1 cellular context compared by ENCODE assay signal in genomic region chr2:73989972-73990371, GRCh38.
TF ChIP-seq lines count a peak whose summit lies in the region.

No MANE protein-coding gene starts in this region.

TF ChIP-seq in K562, 482 proteins besides CTCF, POLR2A, EP300 and RAD21 (continued from another document):
- TF ChIP-seq MIER1 (IDR thresholded peaks at IDR 0.05; ENCODE audit: low read depth) (no peak), TBL1XR1 (IDR thresholded peaks at IDR 0.05; ENCODE audit: low read length in 2 of 2) (no peak), RBM25 (IDR thresholded peaks at IDR 0.05; ENCODE audit: low read depth, low read length, severe bottlenecking) (peak; percentile 12), SAP30 (IDR thresholded peaks at IDR 0.05; ENCODE audit: borderline replicate concordance, insufficient read depth, low read depth, low read length, poor library complexity, severe bottlenecking) (no peak), FOXA3 (CRISPR knock-in tag; conservative IDR thresholded peaks at IDR 0.05 in 1 of 2, IDR thresholded peaks at IDR 0.05 in 1 of 2) (no peak), ELF4 (CRISPR knock-in tag; IDR thresholded peaks at IDR 0.05) (no peak), GABPA (tag; conservative IDR thresholded peaks at IDR 0.05; ENCODE audit: low read depth) (no peak), ZNF766 (CRISPR knock-in tag; conservative IDR thresholded peaks at IDR 0.05) (no peak), ELK3 (CRISPR knock-in tag; IDR thresholded peaks at IDR 0.05) (no peak), ZNF121 (CRISPR knock-in tag; conservative IDR thresholded peaks at IDR 0.05) (peak; percentile 74; the same call in 1 of the 2 replicates), ZFP91 (CRISPR knock-in tag; IDR thresholded peaks at IDR 0.05) (no peak), ZNF140 (CRISPR knock-in tag; IDR thresholded peaks at IDR 0.05) (no peak)
- TF ChIP-seq, protein P1, sequence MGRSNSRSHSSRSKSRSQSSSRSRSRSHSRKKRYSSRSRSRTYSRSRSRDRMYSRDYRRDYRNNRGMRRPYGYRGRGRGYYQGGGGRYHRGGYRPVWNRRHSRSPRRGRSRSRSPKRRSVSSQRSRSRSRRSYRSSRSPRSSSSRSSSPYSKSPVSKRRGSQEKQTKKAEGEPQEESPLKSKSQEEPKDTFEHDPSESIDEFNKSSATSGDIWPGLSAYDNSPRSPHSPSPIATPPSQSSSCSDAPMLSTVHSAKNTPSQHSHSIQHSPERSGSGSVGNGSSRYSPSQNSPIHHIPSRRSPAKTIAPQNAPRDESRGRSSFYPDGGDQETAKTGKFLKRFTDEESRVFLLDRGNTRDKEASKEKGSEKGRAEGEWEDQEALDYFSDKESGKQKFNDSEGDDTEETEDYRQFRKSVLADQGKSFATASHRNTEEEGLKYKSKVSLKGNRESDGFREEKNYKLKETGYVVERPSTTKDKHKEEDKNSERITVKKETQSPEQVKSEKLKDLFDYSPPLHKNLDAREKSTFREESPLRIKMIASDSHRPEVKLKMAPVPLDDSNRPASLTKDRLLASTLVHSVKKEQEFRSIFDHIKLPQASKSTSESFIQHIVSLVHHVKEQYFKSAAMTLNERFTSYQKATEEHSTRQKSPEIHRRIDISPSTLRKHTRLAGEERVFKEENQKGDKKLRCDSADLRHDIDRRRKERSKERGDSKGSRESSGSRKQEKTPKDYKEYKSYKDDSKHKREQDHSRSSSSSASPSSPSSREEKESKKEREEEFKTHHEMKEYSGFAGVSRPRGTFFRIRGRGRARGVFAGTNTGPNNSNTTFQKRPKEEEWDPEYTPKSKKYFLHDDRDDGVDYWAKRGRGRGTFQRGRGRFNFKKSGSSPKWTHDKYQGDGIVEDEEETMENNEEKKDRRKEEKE (IDR thresholded peaks at IDR 0.05; ENCODE audit: borderline replicate concordance in 1 of 2, control insufficient read depth in 1 of 2, low read depth in 2 of 2, low read length in 1 of 2) = no peak
TF ChIP-seq in K562: peak in this region for 2.
